ENCODE assay signal across 13 cellular contexts in genomic region chr5:156913355-156913718, GRCh38. TPM values are rescaled to one million over a fixed set of nuclear protein-coding genes. Genes with fewer than 3 reads are reported as not detected.
DNase-seq lines count a peak whose midpoint lies in the region; ATAC-seq, FAIRE-seq and TF ChIP-seq lines count a peak whose summit lies in the region.
"Had no signal": no experiment of that assay in that cellular context is flagged by ENCODE, and none has a peak within 500 bp of the region (broad histone marks: within the 10 kb centered on the region; RNA-seq: fewer than 3 reads in every experiment).

No MANE protein-coding gene starts in this region.

- no peaks in the 10 kb centered on the region for H3K27me3 Mint-ChIP-seq in activated T-cell treated with anti-CD3 and anti-CD28 coated beads, Interleukin-2, amount 50 U/mL, for 24 hours
- H3K27me3 Mint-ChIP-seq in activated T-cell treated with anti-CD3 and anti-CD28 coated beads, Interleukin-2, amount 50 U/mL, for 4 hours (ENCODE audit: low read depth): no peaks in the 10 kb centered on the region
- H3K27me3 Mint-ChIP-seq in central memory CD8-positive, alpha-beta T cell: no peaks in the 10 kb centered on the region

- no peaks in the 10 kb centered on the region for H3K9me2 ChIP-seq in MM.1S (replicated peaks; ENCODE audit: insufficient read depth, low read length)

- no peak for FAIRE-seq in HepG2 (lab: Jason Lieb, UNC)

- TF ChIP-seq EP300 in HepG2 (IDR thresholded peaks at IDR 0.05; ENCODE audit: low read depth in 2 of 2, low read length in 2 of 2) (no peak), HepG2 (CRISPR knock-in tag; IDR thresholded peaks at IDR 0.05; ENCODE audit: borderline replicate concordance) (no peak)

- H3K36me3 ChIP-seq in MM.1S (replicated peaks; ENCODE audit: insufficient read depth, low read length): no peaks in the 10 kb centered on the region
- no peaks in the 10 kb centered on the region for H3K36me3 ChIP-seq in spleen
- H3K36me3 ChIP-seq in HepG2 (replicated peaks in 1 of 2; ENCODE audit: control insufficient read depth in 1 of 2, insufficient read depth in 2 of 2, low read length in 2 of 2): no peaks in the 10 kb centered on the region

- BruUV-seq in HepG2 (replicated peaks; lab: Mats Ljungman, UMichigan): no TSS peak

- H2AFZ ChIP-seq in MM.1S (ENCODE audit: low read length): peak overlapping the region; percentile 65
- no peak overlapping the region for H2AFZ ChIP-seq in HepG2 (ENCODE audit: low read length)

- peaks cover 55% of the 10 kb centered on the region for H3K36me3 Mint-ChIP-seq in activated T-cell treated with anti-CD3 and anti-CD28 coated beads, Interleukin-2, amount 50 U/mL, for 24 hours (ENCODE audit: low read depth)
- H3K36me3 Mint-ChIP-seq in activated T-cell treated with anti-CD3 and anti-CD28 coated beads, Interleukin-2, amount 50 U/mL, for 4 hours (ENCODE audit: insufficient read depth): peaks cover 2% of the 10 kb centered on the region
- no peaks in the 10 kb centered on the region for H3K36me3 Mint-ChIP-seq in central memory CD8-positive, alpha-beta T cell (ENCODE audit: insufficient read depth)
- H3K36me3 Mint-ChIP-seq: type B pancreatic cell had no signal

- peak overlapping the region; percentile 92 for H3K27ac ChIP-seq in MM.1S (ENCODE audit: low read length)
- peak overlapping the region; percentile 41 to 90 (median 65) for H3K27ac ChIP-seq in spleen
- H3K27ac ChIP-seq in HepG2 (ENCODE audit: extremely low read length, insufficient read depth, low read length): no peak overlapping the region

- H3K4me1 ChIP-seq in MM.1S (ENCODE audit: low read length) (peaks cover 28% of the 10 kb centered on the region), spleen (peaks cover 0 to 23% (median 11%) of the 10 kb centered on the region in 6 donors), HepG2 (ENCODE audit: insufficient read depth, low read length) (no peaks in the 10 kb centered on the region)

- TF ChIP-seq RAD21 in HepG2 (CRISPR knock-in tag; IDR thresholded peaks at IDR 0.05): no peak

- WGBS in spleen, 5 donors: 91 to 98% (median 95%) methylated on average over 3 of the region's 3 CpGs
- 18% methylated on average over 3 of the region's 3 CpGs for WGBS in HepG2 (ENCODE audit: low lambda C conversion rate)

- DNase-seq in activated T-cell treated with anti-CD3 and anti-CD28 coated beads, Interleukin-2, amount 50 U/mL, for 24 hours: no peak
- no peak for DNase-seq in activated T-cell treated with anti-CD3 and anti-CD28 coated beads, Interleukin-2, amount 50 U/mL, for 4 hours
- no peak for DNase-seq in MM.1S
- DNase-seq in central memory CD8-positive, alpha-beta T cell (ENCODE audit: low spot score in 2 of 2): no peak
- no peak for DNase-seq in spleen
- no peak for DNase-seq in HepG2 (ENCODE audit: low spot score)
- DNase-seq in NCI-H82 treated with DMSO at 0.1 percent for 48 hours (lab: John Stamatoyannopoulos, UW; ENCODE audit: unreplicated experiment): no peak
- DNase-seq: dermis blood vessel endothelial cell, NCI-H526 had no signal

- peak overlapping the region; percentile 58 for H3K9ac ChIP-seq in MM.1S (ENCODE audit: low read length)
- H3K9ac ChIP-seq in HepG2 (ENCODE audit: insufficient read depth, low read depth, low read length): no peak overlapping the region

- H3K9me3 ChIP-seq in MM.1S (replicated peaks; ENCODE audit: insufficient read depth, low read length) (no peaks in the 10 kb centered on the region), spleen (no peaks in the 10 kb centered on the region), HepG2 (ENCODE audit: low read length) (no peaks in the 10 kb centered on the region)

- H3K79me2 ChIP-seq in MM.1S (ENCODE audit: low read length) (no peaks in the 10 kb centered on the region), HepG2 (ENCODE audit: insufficient read depth, low read length) (no peaks in the 10 kb centered on the region)

- peaks cover 21% of the 10 kb centered on the region for H3K9me3 Mint-ChIP-seq in activated T-cell treated with anti-CD3 and anti-CD28 coated beads, Interleukin-2, amount 50 U/mL, for 24 hours
- H3K9me3 Mint-ChIP-seq in activated T-cell treated with anti-CD3 and anti-CD28 coated beads, Interleukin-2, amount 50 U/mL, for 4 hours: peaks cover 9% of the 10 kb centered on the region
- H3K9me3 Mint-ChIP-seq in central memory CD8-positive, alpha-beta T cell: peaks cover 4% of the 10 kb centered on the region
- H3K9me3 Mint-ChIP-seq: type B pancreatic cell had no signal

- H3F3A ChIP-seq in MM.1S (ENCODE audit: insufficient read depth, low read length): peaks cover 20% of the 10 kb centered on the region

- H4K20me1 ChIP-seq in MM.1S (ENCODE audit: insufficient read depth, low read length) (no peaks in the 10 kb centered on the region), HepG2 (ENCODE audit: insufficient read depth, low read length) (no peaks in the 10 kb centered on the region)

- CTCF ChIA-PET in HepG2 (lab: Yijun Ruan, JAX; ENCODE audit: low intra/inter-chr PET ratio, low total read pairs): no interaction called here

- H3K4me3 ChIP-seq in MM.1S (ENCODE audit: low read length) (peak overlapping the region; percentile 42), spleen (no peak overlapping the region), HepG2 (replicated peaks in 1 of 3; ENCODE audit: insufficient read depth in 1 of 3, low read depth in 2 of 3, low read length in 3 of 3) (no peak overlapping the region)

- H3K27me3 ChIP-seq in MM.1S (replicated peaks; ENCODE audit: insufficient read depth, low read length): no peaks in the 10 kb centered on the region
- no peaks in the 10 kb centered on the region for H3K27me3 ChIP-seq in spleen (replicated peaks in 1 of 7)
- peaks cover 0 to 7% of the 10 kb centered on the region in 2 experiments; a peak in 2 of 5 replicates for H3K27me3 ChIP-seq in HepG2 (ENCODE audit: control insufficient read depth in 1 of 2, insufficient read depth in 2 of 2, low read length in 2 of 2)

- TF ChIP-seq CTCF in MM.1S (IDR thresholded peaks at IDR 0.05; ENCODE audit: low read length): no peak
- TF ChIP-seq CTCF in spleen (IDR thresholded peaks at IDR 0.05 in 8 of 11, conservative IDR thresholded peaks at IDR 0.05 in 3 of 11): no peak
- TF ChIP-seq CTCF in HepG2 (CRISPR knock-in tag; IDR thresholded peaks at IDR 0.05): no peak

- POLR2A ChIA-PET in HepG2 (lab: Yijun Ruan, JAX): no interaction called here

- intact Hi-C loops in spleen (cut with DNase I; ENCODE audit: low total_unique reads) (no loop called here), HepG2 (cut with micrococcal nuclease; ENCODE audit: unreplicated experiment) (no loop called here)

- no peak for ATAC-seq in activated T-cell treated with anti-CD3 and anti-CD28 coated beads, Interleukin-2, amount 50 U/mL, for 4 hours
- ATAC-seq in central memory CD8-positive, alpha-beta T cell (replicated peaks; ENCODE audit: extremely low read depth, poor library complexity, severe bottlenecking): no peak
- no peak for ATAC-seq in HepG2
- no peak for ATAC-seq in HG02852 (IDR thresholded peaks at IDR 0.05; ENCODE audit: unreplicated experiment)
- ATAC-seq: Right ventricle myocardium inferior had no signal

- peak overlapping the region; percentile 89 for H3K27ac Mint-ChIP-seq in activated T-cell treated with anti-CD3 and anti-CD28 coated beads, Interleukin-2, amount 50 U/mL, for 24 hours
- H3K27ac Mint-ChIP-seq in central memory CD8-positive, alpha-beta T cell (ENCODE audit: low read depth): peak overlapping the region; percentile 85
- H3K27ac Mint-ChIP-seq: type B pancreatic cell had no signal

- H3K4me3 Mint-ChIP-seq in activated T-cell treated with anti-CD3 and anti-CD28 coated beads, Interleukin-2, amount 50 U/mL, for 24 hours: no peak overlapping the region
- H3K4me3 Mint-ChIP-seq in activated T-cell treated with anti-CD3 and anti-CD28 coated beads, Interleukin-2, amount 50 U/mL, for 4 hours: no peak overlapping the region
- H3K4me3 Mint-ChIP-seq in central memory CD8-positive, alpha-beta T cell: peak overlapping the region; percentile 74
- H3K4me3 Mint-ChIP-seq: type B pancreatic cell had no signal

- in situ Hi-C loops in HepG2 (cut with HindIII; ENCODE audit: extremely low pct_ligation_motif_present, low pct_unique_long_range_greater_than_20kb): no loop called here

- TF ChIP-seq POLR2A in spleen (IDR thresholded peaks at IDR 0.05): no peak
- TF ChIP-seq POLR2A in HepG2 (IDR thresholded peaks at IDR 0.05; ENCODE audit: insufficient read depth in 1 of 2, low read depth in 2 of 2, low read length in 2 of 2): no peak

- peaks cover 51% of the 10 kb centered on the region for H3K4me1 Mint-ChIP-seq in activated T-cell treated with anti-CD3 and anti-CD28 coated beads, Interleukin-2, amount 50 U/mL, for 24 hours (ENCODE audit: low read depth)
- H3K4me1 Mint-ChIP-seq in activated T-cell treated with anti-CD3 and anti-CD28 coated beads, Interleukin-2, amount 50 U/mL, for 4 hours (ENCODE audit: low read depth): peaks cover 46% of the 10 kb centered on the region
- H3K4me1 Mint-ChIP-seq in central memory CD8-positive, alpha-beta T cell: peaks cover 38% of the 10 kb centered on the region

- peak overlapping the region; percentile 83 for H3K4me2 ChIP-seq in MM.1S (ENCODE audit: low read depth, low read length)
- H3K4me2 ChIP-seq in HepG2 (ENCODE audit: low read depth, low read length): no peak overlapping the region

RNA-seq across cellular contexts. Expression of gene TIMD4, which starts 49.7 kb away (rescaled TPM):
- 1 to 10 TPM in 2 of 3 donors, under 1 TPM in 1; 0.52 to 1.4 (median 1.2) TPM for total RNA-seq in activated T-cell treated with anti-CD3 and anti-CD28 coated beads, Interleukin-2, amount 50 U/mL, for 4 hours
- total RNA-seq in spleen (10 to 100 TPM in 4 of 7 donors, 1 to 10 TPM in 3; 4.4 to 18.2 (median 12.6) TPM), HepG2 (2016; rRNA removed; fragmentation: Illumina TruSeq; extraction: Trizol) (not detected in 2 replicates)
- polyA plus RNA-seq in spleen (10 to 100 TPM in 1 of 3 donors, 1 to 10 TPM in 2; 2.2 to 11.5 (median 3.4) TPM), HepG2 (2011; rRNA removed) (0.50 and 0.71 TPM in 2 replicates)
- not detected in 2 replicates for total RNA-seq in HepG2 (2016; cell fraction: cytosol; rRNA removed; fragmentation: Illumina TruSeq; extraction: Trizol; ENCODE audit: low read depth)
- total RNA-seq in HepG2 (2016; cell fraction: insoluble cytoplasmic fraction; rRNA removed; fragmentation: Illumina TruSeq; extraction: Trizol): not detected in 2 replicates
- not detected in 2 replicates for total RNA-seq in HepG2 (2016; cell fraction: membrane; rRNA removed; fragmentation: Illumina TruSeq; extraction: Trizol)
- total RNA-seq in HepG2 (2016; cell fraction: nucleus; rRNA removed; fragmentation: Illumina TruSeq; extraction: Trizol): not detected in 2 replicates
- 0.27 and 0.33 TPM in 2 replicates for polyA plus RNA-seq in HepG2 (2011; cell fraction: cytosol; rRNA removed)
- 0.92 and 1.4 TPM in 2 replicates for polyA plus RNA-seq in HepG2 (2011; cell fraction: nucleus; rRNA removed)
- polyA plus RNA-seq in HepG2 (2012): 0.38 and 0.45 TPM in 2 replicates
- not detected in 2 replicates for polyA plus RNA-seq in HepG2 (2016; cell fraction: cytosol; fragmentation: Illumina TruSeq; extraction: Trizol; ENCODE audit: low read depth)
- polyA plus RNA-seq in HepG2 (2016; cell fraction: insoluble cytoplasmic fraction; fragmentation: Illumina TruSeq; extraction: Trizol; ENCODE audit: low read depth): not detected in 2 replicates
- polyA plus RNA-seq in HepG2 (2016; cell fraction: membrane; fragmentation: Illumina TruSeq; extraction: Trizol; ENCODE audit: low read depth): not detected in 2 replicates
- polyA plus RNA-seq in HepG2 (2016; cell fraction: nucleus; fragmentation: Illumina TruSeq; extraction: Trizol; ENCODE audit: insufficient read depth, low read depth): not detected in 2 replicates
- polyA minus RNA-seq in HepG2 (2011; rRNA and poly(A)+ RNA removed; ENCODE audit: low replicate concordance): 0.66 TPM in 1 of 2 replicates, not detected in the other
- not detected in 2 replicates for polyA minus RNA-seq in HepG2 (2011; cell fraction: cytosol; rRNA and poly(A)+ RNA removed)
- 1.4 and 2.7 TPM in 2 replicates for polyA minus RNA-seq in HepG2 (2011; cell fraction: nucleus; rRNA and poly(A)+ RNA removed)
- total RNA-seq: dermis blood vessel endothelial cell had no signal
- polyA plus RNA-seq: AG04450 had no signal
